13 cellular contexts compared by ENCODE assay signal in the genomic region with DNA sequence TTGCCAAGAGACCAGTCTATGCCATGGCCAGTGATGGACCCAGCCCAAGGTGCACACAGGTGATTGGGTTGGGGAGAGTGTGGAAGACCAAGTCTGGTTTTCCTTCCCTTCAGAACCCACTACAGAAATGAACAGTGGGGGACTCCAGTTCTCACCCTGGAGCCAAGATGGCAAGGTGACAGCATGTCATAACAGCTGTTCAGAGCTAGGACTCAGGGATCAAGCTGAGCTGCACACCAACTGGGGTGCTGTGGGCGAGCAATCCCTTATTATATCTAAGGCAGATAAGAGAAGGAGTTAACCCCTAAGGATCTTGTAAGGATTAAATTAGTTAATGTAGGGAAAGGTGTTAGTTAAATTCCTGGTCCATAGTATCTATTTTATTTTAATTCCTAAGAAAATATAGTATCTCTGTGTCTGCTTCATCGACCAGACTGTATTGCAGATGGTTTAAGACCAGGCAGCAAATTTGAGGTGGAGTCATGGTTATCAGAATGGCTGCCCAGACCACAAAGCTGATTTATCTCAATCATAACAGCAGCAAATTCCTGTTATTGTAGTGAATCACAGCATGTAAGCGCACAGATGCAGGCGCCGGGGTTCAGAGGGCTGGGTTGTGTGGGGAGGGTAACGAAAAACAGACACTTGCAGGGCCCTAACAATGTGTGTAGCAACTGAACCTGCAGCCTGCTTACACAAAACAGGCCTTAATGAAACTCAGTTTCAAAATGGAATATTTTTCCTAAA.
DNase-seq lines count a peak whose midpoint lies in the region; ATAC-seq and TF ChIP-seq lines count a peak whose summit lies in the region.
"Had no signal": no experiment of that assay in that cellular context is flagged by ENCODE, and none has a peak within 500 bp of the region (broad histone marks: within the 10 kb centered on the region; RNA-seq: fewer than 3 reads in every experiment).

No MANE protein-coding gene starts in this region.

- TF ChIP-seq CTCF in AG04450 (IDR thresholded peaks at IDR 0.05; ENCODE audit: low read depth, low read length): no peak

- no peak overlapping the region for H3K27ac ChIP-seq in AG04450 (ENCODE audit: low read depth, low read length)
- H3K27ac ChIP-seq: Peyer's patch, upper lobe of left lung had no signal

- H3K4me3 ChIP-seq in AG04450 (ENCODE audit: low read depth, low read length): no peak overlapping the region
- H3K4me3 ChIP-seq: Peyer's patch, upper lobe of left lung had no signal

- POLR2A ChIA-PET in AG04450 (lab: Yijun Ruan, JAX): no interaction called here

- no peaks in the 10 kb centered on the region; the same call in 1 of the 2 replicates for H3K9me3 ChIP-seq in AG04450 (ENCODE audit: control insufficient read depth, insufficient read depth, low read length)
- H3K9me3 ChIP-seq: Peyer's patch, upper lobe of left lung had no signal

- CTCF ChIA-PET in AG04450 (lab: Charles Lee): no interaction called here

- DNase-seq in AG04450 (ENCODE audit: low read depth, low spot score) (peak; percentile 66), HS-27A (ENCODE audit: low read depth) (peak; percentile 62), brain pericyte (ENCODE audit: low read depth, low spot score) (peak; percentile 68), lung microvascular endothelial cell (ENCODE audit: low read depth in 2 of 2) (peak; percentile 94 to 95), occipital lobe (lab: John Stamatoyannopoulos, UW) (no peak), ureter (ENCODE audit: low spot score) (no peak)
- no peak for DNase-seq in activated CD4-positive, alpha-beta T cell treated with anti-CD3 and anti-CD28 coated beads for 1 hour
- DNase-seq: activated B cell treated with CpG ODN at 0.5 μM for 24 hours, NCI-H2029, upper lobe of left lung had no signal

- H3K27me3 ChIP-seq in AG04450 (ENCODE audit: control insufficient read depth, insufficient read depth, low read length): no peaks in the 10 kb centered on the region
- H3K27me3 ChIP-seq: Peyer's patch, upper lobe of left lung had no signal

- ATAC-seq in GM19467 (IDR thresholded peaks at IDR 0.05; ENCODE audit: unreplicated experiment): no peak
- ATAC-seq: CD8-positive, alpha-beta T cell had no signal

Comparison
In these comparisons a context has a peak if more than half of its experiments do, and no peak if none do; other contexts are left out.
1. DNase-seq: peak in AG04450 (single experiment), HS-27A (single experiment), brain pericyte (single experiment) and lung microvascular endothelial cell (2 of 2); none in activated CD4-positive, alpha-beta T cell treated with anti-CD3 and anti-CD28 coated beads for 1 hour (single experiment), occipital lobe (single experiment) and ureter (single experiment).